8 cellular contexts compared by ENCODE assay signal in genomic region chr19:12294308-12295158, GRCh38. TPM values are rescaled to one million over a fixed set of nuclear protein-coding genes. Genes with fewer than 3 reads are reported as not detected.
DNase-seq lines count a peak whose midpoint lies in the region; ATAC-seq and TF ChIP-seq lines count a peak whose summit lies in the region.

ZNF44 (minus strand) TSS chr19:12294883; CDS start chr19:12294694, 189 bp downstream.

- H3K27ac ChIP-seq in HUES6 (ENCODE audit: low read depth, low read length) (no peak within 1 kb of the TSS), mucosa of rectum (ENCODE audit: low read depth in 2 of 2, low read length in 2 of 2) (peak within 1 kb of the TSS; percentile 97 to 98)

- peak within 1 kb of the TSS; percentile 69 for H3K4me3 Mint-ChIP-seq in Calu3 (ENCODE audit: low read depth, unreplicated experiment)

- peaks cover 19% of the 10 kb centered on the region; the same call in 1 of the 2 replicates for H3K9me3 ChIP-seq in HUES6 (ENCODE audit: control insufficient read depth, insufficient read depth, low read depth, low read length)
- no peaks in the 10 kb centered on the region for H3K9me3 ChIP-seq in mucosa of rectum (ENCODE audit: control insufficient read depth in 2 of 2, low read length in 2 of 2)

- H3K27me3 ChIP-seq in HUES6 (ENCODE audit: control insufficient read depth, insufficient read depth, low read length): no peaks in the 10 kb centered on the region
- H3K27me3 ChIP-seq in mucosa of rectum (ENCODE audit: control insufficient read depth in 2 of 2, insufficient read depth in 2 of 2, low read length in 2 of 2): no peaks in the 10 kb centered on the region

- peaks cover 25% of the 10 kb centered on the region for H3K36me3 Mint-ChIP-seq in Calu3 (ENCODE audit: insufficient read depth, unreplicated experiment)

- H3K4me3 ChIP-seq in HUES6 (ENCODE audit: low read depth, low read length) (peak within 1 kb of the TSS; percentile 83), mucosa of rectum (ENCODE audit: low read length in 2 of 2) (peak within 1 kb of the TSS; percentile 77 to 94)

- peak within 1 kb of the TSS; percentile 78 for H3K9ac ChIP-seq in HUES6 (ENCODE audit: low read length)
- H3K9ac ChIP-seq in mucosa of rectum (ENCODE audit: low read depth in 1 of 2, low read length in 2 of 2): peak within 1 kb of the TSS; percentile 94 to 98

- peak; percentile 83 for ATAC-seq in GM21390 (IDR thresholded peaks at IDR 0.05; ENCODE audit: unreplicated experiment)

- no peaks in the 10 kb centered on the region for H3K27me3 Mint-ChIP-seq in Calu3 (ENCODE audit: unreplicated experiment)

- TF ChIP-seq POLR2A in erythroblast (IDR thresholded peaks at IDR 0.05; ENCODE audit: low read length): peak; percentile 59

- H3K4me1 Mint-ChIP-seq in Calu3 (ENCODE audit: low read depth, unreplicated experiment): no peaks in the 10 kb centered on the region

- H3K27ac Mint-ChIP-seq in Calu3 (ENCODE audit: unreplicated experiment): peak within 1 kb of the TSS; percentile 90

- peaks cover 4% of the 10 kb centered on the region for H3K9me3 Mint-ChIP-seq in Calu3 (ENCODE audit: low read depth, unreplicated experiment)

- H3K36me3 ChIP-seq in HUES6 (ENCODE audit: control insufficient read depth, insufficient read depth, low read length): no peaks in the 10 kb centered on the region
- H3K36me3 ChIP-seq in mucosa of rectum (ENCODE audit: control insufficient read depth in 2 of 2, insufficient read depth in 2 of 2, low read length in 2 of 2): no peaks in the 10 kb centered on the region

- intact Hi-C loops in Calu3 (cut with micrococcal nuclease; ENCODE audit: unreplicated experiment): no loop called here

- no TSS peak for BruUV-seq in Calu3 (replicated peaks; lab: Mats Ljungman, UMichigan)

- CTCF ChIA-PET in Calu3 (lab: Charles Lee): no interaction called here

- H3K4me1 ChIP-seq in HUES6 (ENCODE audit: control insufficient read depth, insufficient read depth, low read length): no peaks in the 10 kb centered on the region
- H3K4me1 ChIP-seq in mucosa of rectum (ENCODE audit: control insufficient read depth in 2 of 2, insufficient read depth in 2 of 2, low read length in 2 of 2): peaks cover 9 to 15% of the 10 kb centered on the region in 2 donors

- no peak for TF ChIP-seq CTCF in Calu3 (IDR thresholded peaks at IDR 0.05; ENCODE audit: unreplicated experiment)

- DNase-seq in Calu3 (peak; percentile 93), OCI-M1 (lab: John Stamatoyannopoulos, UW) (peak; percentile 100), erythroblast (lab: John Stamatoyannopoulos, UW) (peak; percentile 91 to 93)
- DNase-seq in activated T-cell treated with anti-CD3 and anti-CD28 coated beads, Interleukin-2, amount 50 U/mL, for 1 hour: peak; percentile 93
- DNase-seq in stimulated activated CD8-positive, alpha-beta memory T cell treated with anti-CD3 and anti-CD28 coated beads, Interleukin-4, amount 100 ng/mL, for 48 hours: peak; percentile 97

RNA-seq across cellular contexts. Expression of gene ZNF44, which starts in this region (rescaled TPM):
- total RNA-seq in Calu3 (2022): 5.7 and 6.8 TPM in 2 replicates
